8 cellular contexts compared by ENCODE assay signal in genomic region chr10:74827045-74827441, GRCh38. TPM values are rescaled to one million over a fixed set of nuclear protein-coding genes. Genes with fewer than 3 reads are reported as not detected.
DNase-seq lines count a peak whose midpoint lies in the region; ATAC-seq, FAIRE-seq and TF ChIP-seq lines count a peak whose summit lies in the region.

No MANE protein-coding gene starts in this region.

- peaks cover 9 to 11% of the 10 kb centered on the region in 2 donors for H3K4me1 ChIP-seq in neuronal stem cell (ENCODE audit: control insufficient read depth in 2 of 2, insufficient read depth in 1 of 2, low read depth in 1 of 2, low read length in 2 of 2)

- peaks cover 0 to 6% of the 10 kb centered on the region in 2 donors for H3K9me3 ChIP-seq in neuronal stem cell (replicated peaks in 1 of 2; ENCODE audit: control insufficient read depth in 2 of 2, insufficient read depth in 1 of 2, low read depth in 1 of 2, low read length in 2 of 2)

- H3K4me3 Mint-ChIP-seq in dendritic cell treated with granulocyte-macrophage colony-stimulating factor and Interleukin-4, amounts not matched to agents 40 ng/mL and 50 ng/mL, for 4 days = peak overlapping the region; percentile 92

- H2BK120ac ChIP-seq in neuronal stem cell (ENCODE audit: low read depth, low read length) = no peak overlapping the region

- H2AK5ac ChIP-seq in neuronal stem cell (ENCODE audit: low read depth, low read length) = peak overlapping the region; percentile 50

- H3K9ac ChIP-seq in neuronal stem cell (ENCODE audit: low read depth, low read length, poor library complexity) = peak overlapping the region; percentile 93

- peak; percentile 67 for FAIRE-seq in GM12891 (lab: Jason Lieb, UNC)
- FAIRE-seq in RCC 7860 (lab: Jason Lieb, UNC) = no peak

- H3K18ac ChIP-seq in neuronal stem cell (ENCODE audit: low read length) = peak overlapping the region; percentile 89

- H3K27ac Mint-ChIP-seq in dendritic cell treated with granulocyte-macrophage colony-stimulating factor and Interleukin-4, amounts not matched to agents 40 ng/mL and 50 ng/mL, for 4 days = peak overlapping the region; percentile 91

- no peak overlapping the region for H2BK5ac ChIP-seq in neuronal stem cell (ENCODE audit: low read length)

- peak overlapping the region; percentile 88 for H2BK12ac ChIP-seq in neuronal stem cell (ENCODE audit: low read length)

- H3K79me1 ChIP-seq in neuronal stem cell (ENCODE audit: low read depth, low read length) = peaks cover 12% of the 10 kb centered on the region

- peaks cover 12% of the 10 kb centered on the region for H3K36me3 Mint-ChIP-seq in dendritic cell treated with granulocyte-macrophage colony-stimulating factor and Interleukin-4, amounts not matched to agents 40 ng/mL and 50 ng/mL, for 4 days (ENCODE audit: low read depth)

- intact Hi-C loops in dendritic cell treated with granulocyte-macrophage colony-stimulating factor and Interleukin-4, amounts not matched to agents 40 ng/mL and 50 ng/mL, for 4 days (cut with micrococcal nuclease) = loop anchor here (5.0 to 10.0 kb wide), 2 partner anchors 385 to 562 kb away; partner anchors contain the start of gene VDAC2

- H3K4me1 Mint-ChIP-seq in dendritic cell treated with granulocyte-macrophage colony-stimulating factor and Interleukin-4, amounts not matched to agents 40 ng/mL and 50 ng/mL, for 4 days (ENCODE audit: low read depth) = peaks cover 47% of the 10 kb centered on the region

- peaks cover 8% of the 10 kb centered on the region for H3K27me3 Mint-ChIP-seq in dendritic cell treated with granulocyte-macrophage colony-stimulating factor and Interleukin-4, amounts not matched to agents 40 ng/mL and 50 ng/mL, for 4 days

- WGBS in neuronal stem cell (ENCODE audit: extremely low coverage in 2 of 2, insufficient read length in 2 of 2, insufficient replicate concordance in 1 of 2), 2 donors = no CpG with 5 or more reads among the region's 17 CpGs

- peak overlapping the region; percentile 81 for H2AFZ ChIP-seq in neuronal stem cell (ENCODE audit: low read length)

- peak overlapping the region; percentile 48 for H4K91ac ChIP-seq in neuronal stem cell (ENCODE audit: low read depth, low read length, poor library complexity)

- TF ChIP-seq POLR2A in GM12891 (IDR thresholded peaks at IDR 0.05; ENCODE audit: low read depth, low read length) = no peak
- TF ChIP-seq POLR2A in GM18505 (IDR thresholded peaks at IDR 0.05; ENCODE audit: borderline replicate concordance, extremely low read depth, insufficient read depth, insufficient read length) = no peak

- peaks cover 0 to 5% of the 10 kb centered on the region in 2 donors for H3K36me3 ChIP-seq in neuronal stem cell (replicated peaks in 1 of 2; ENCODE audit: control insufficient read depth in 2 of 2, insufficient read depth in 2 of 2, low read length in 2 of 2)

- H3K9me3 Mint-ChIP-seq in dendritic cell treated with granulocyte-macrophage colony-stimulating factor and Interleukin-4, amounts not matched to agents 40 ng/mL and 50 ng/mL, for 4 days = no peaks in the 10 kb centered on the region

- peak overlapping the region; percentile 58 for H3K27ac ChIP-seq in neuronal stem cell (replicated peaks; ENCODE audit: low read length)

- H3K4ac ChIP-seq in neuronal stem cell (ENCODE audit: low read length) = peak overlapping the region; percentile 43

- H3K23ac ChIP-seq in neuronal stem cell (ENCODE audit: low read depth, low read length, poor library complexity) = peak overlapping the region; percentile 69

- H3K4me3 ChIP-seq in Jurkat, Clone E6-1 (ENCODE audit: low read length) = peak overlapping the region; percentile 76
- H3K4me3 ChIP-seq in neuronal stem cell (ENCODE audit: low read length in 2 of 2) = peak overlapping the region; percentile 73 to 89

- H4K8ac ChIP-seq in neuronal stem cell (ENCODE audit: low read depth, low read length) = peak overlapping the region; percentile 77

- ATAC-seq in GM18505 (IDR thresholded peaks at IDR 0.05; ENCODE audit: unreplicated experiment) = no peak

- H3K4me2 ChIP-seq in neuronal stem cell (ENCODE audit: insufficient read depth, low read length, poor library complexity, severe bottlenecking) = peak overlapping the region; percentile 82

- peak overlapping the region; percentile 86 for H3K14ac ChIP-seq in neuronal stem cell (ENCODE audit: low read length)

- H2BK15ac ChIP-seq in neuronal stem cell (ENCODE audit: low read length) = peak overlapping the region; percentile 87

- no peaks in the 10 kb centered on the region for H3K27me3 ChIP-seq in neuronal stem cell (ENCODE audit: control insufficient read depth in 3 of 3, insufficient read depth in 3 of 3, low read depth in 1 of 3, low read length in 3 of 3)

- DNase-seq in GM12891 (ENCODE audit: insufficient read length, low spot score) (no peak), neuronal stem cell (ENCODE audit: low spot score) (no peak), RCC 7860 (ENCODE audit: low spot score) (no peak), NCI-H1436 (lab: John Stamatoyannopoulos, UW) (no peak)
- no peak for DNase-seq in Jurkat, Clone E6-1 (ENCODE audit: low read depth, low spot score)
- DNase-seq in stimulated activated CD4-positive, alpha-beta T cell treated with anti-CD3 and anti-CD28 coated beads, Interleukin-2, amount 100 ng/mL, for 48 hours = no peak

TF ChIP-seq in GM12891, 5 proteins besides CTCF, POLR2A, EP300 and RAD21:
- no peak for TF ChIP-seq TAF1 (IDR thresholded peaks at IDR 0.05; ENCODE audit: low read depth, low read length)
- TF ChIP-seq POLR2AphosphoS5 (IDR thresholded peaks at IDR 0.05; ENCODE audit: low read depth, low read length) = no peak
- no peak for TF ChIP-seq PAX5 (IDR thresholded peaks at IDR 0.05; ENCODE audit: insufficient read depth, low read length, severe bottlenecking)
- TF ChIP-seq POU2F2 (IDR thresholded peaks at IDR 0.05; ENCODE audit: low read depth, low read length) = no peak
- TF ChIP-seq SPI1 (IDR thresholded peaks at IDR 0.05; ENCODE audit: low read depth, low read length) = no peak

RNA-seq across cellular contexts. Expression of gene KAT6B, which starts 0.6 kb away (rescaled TPM):
- 9.2 TPM for polyA plus RNA-seq in GM12891 (2012; ENCODE audit: low read depth, missing spikeins)
- polyA plus RNA-seq in Jurkat, Clone E6-1 (2012; ENCODE audit: insufficient read depth, insufficient read length) = 11.0 TPM
- polyA plus RNA-seq in neuronal stem cell (2013, experiment 1 of 2) = 10.2 TPM
- polyA plus RNA-seq in neuronal stem cell (2013, experiment 2 of 2) = 10.3 TPM
